8 cellular contexts compared by ENCODE assay signal in genomic region chr3:11514191-11514770, GRCh38.
DNase-seq lines count a peak whose midpoint lies in the region; ATAC-seq and TF ChIP-seq lines count a peak whose summit lies in the region.

No MANE protein-coding gene starts in this region.

- H3K9me3 ChIP-seq in right cardiac atrium (ENCODE audit: control insufficient read depth, low read length) (no peaks in the 10 kb centered on the region), stomach (no peaks in the 10 kb centered on the region)

- H3K9me3 Mint-ChIP-seq in HFFc6, result no peaks in the 10 kb centered on the region
- no peaks in the 10 kb centered on the region for H3K9me3 Mint-ChIP-seq in activated T-cell treated with anti-CD3 and anti-CD28 coated beads, Interleukin-2, amount 50 U/mL, for 4 hours

- no peak for TF ChIP-seq CTCF in HFFc6 (IDR thresholded peaks at IDR 0.05)
- TF ChIP-seq CTCF in VCaP (conservative IDR thresholded peaks at IDR 0.05), result no peak
- no peak for TF ChIP-seq CTCF in stomach (IDR thresholded peaks at IDR 0.05)

- H3K27me3 ChIP-seq in right cardiac atrium (ENCODE audit: control insufficient read depth, insufficient read depth) (no peaks in the 10 kb centered on the region), stomach (no peaks in the 10 kb centered on the region)

- H3K4me3 Mint-ChIP-seq in HFFc6, result peak overlapping the region; percentile 56
- no peak overlapping the region for H3K4me3 Mint-ChIP-seq in activated T-cell treated with anti-CD3 and anti-CD28 coated beads, Interleukin-2, amount 50 U/mL, for 4 hours

- peaks cover 58% of the 10 kb centered on the region for H3K4me1 Mint-ChIP-seq in HFFc6 (ENCODE audit: low read depth)
- peaks cover 2% of the 10 kb centered on the region for H3K4me1 Mint-ChIP-seq in activated T-cell treated with anti-CD3 and anti-CD28 coated beads, Interleukin-2, amount 50 U/mL, for 4 hours (ENCODE audit: low read depth)

- WGBS in right cardiac atrium, result 21% methylated on average over 6 of the region's 6 CpGs
- WGBS in stomach, 5 donors, result 11 to 28% (median 17%) methylated on average over 6 of the region's 6 CpGs

- ATAC-seq in right cardiac atrium (peak; percentile 91 to 96), GM19035 (IDR thresholded peaks at IDR 0.05; ENCODE audit: unreplicated experiment) (no peak), HG03442 (IDR thresholded peaks at IDR 0.05; ENCODE audit: unreplicated experiment) (no peak)
- ATAC-seq in activated T-cell treated with anti-CD3 and anti-CD28 coated beads, Interleukin-2, amount 50 U/mL, for 4 hours, result no peak

- H3K36me3 ChIP-seq in stomach, result no peaks in the 10 kb centered on the region

- intact Hi-C loops in right cardiac atrium (cut with DNase I) (no loop called here), stomach (cut with DNase I; ENCODE audit: low total_unique reads) (no loop called here)

- TF ChIP-seq POLR2A in stomach (IDR thresholded peaks at IDR 0.05), result no peak

- H3K27me3 Mint-ChIP-seq in HFFc6 (ENCODE audit: insufficient read depth), result no peaks in the 10 kb centered on the region; the same call in none of the 2 replicates
- H3K27me3 Mint-ChIP-seq in activated T-cell treated with anti-CD3 and anti-CD28 coated beads, Interleukin-2, amount 50 U/mL, for 4 hours (ENCODE audit: low read depth), result no peaks in the 10 kb centered on the region

- peaks cover 12% of the 10 kb centered on the region for H3K36me3 Mint-ChIP-seq in HFFc6 (ENCODE audit: low read depth)
- H3K36me3 Mint-ChIP-seq in activated T-cell treated with anti-CD3 and anti-CD28 coated beads, Interleukin-2, amount 50 U/mL, for 4 hours (ENCODE audit: insufficient read depth), result peaks cover 13% of the 10 kb centered on the region

- TF ChIP-seq EP300 in stomach (IDR thresholded peaks at IDR 0.05), result no peak

- H3K4me1 ChIP-seq in right cardiac atrium (ENCODE audit: control insufficient read depth, insufficient read depth, low read length), result peaks cover 18% of the 10 kb centered on the region
- peaks cover 27 to 44% (median 36%) of the 10 kb centered on the region in 4 donors for H3K4me1 ChIP-seq in stomach

- H3K27ac Mint-ChIP-seq in HFFc6, result peak overlapping the region; percentile 79

- H3K27ac ChIP-seq in VCaP (peak overlapping the region; percentile 35; the same call in 1 of the 2 replicates), right cardiac atrium (ENCODE audit: low read length) (peak overlapping the region; percentile 44), stomach (peak overlapping the region; percentile 61 to 84 (median 73))

- DNase-seq in HFFc6, result peak; percentile 84
- DNase-seq in right cardiac atrium, result peak in 2 of 3 donors; percentile 68 to 70
- DNase-seq in stomach, result peak; percentile 48
- DNase-seq in iPS-NIHi11 (ENCODE audit: low spot score), result no peak
- DNase-seq in activated T-cell treated with anti-CD3 and anti-CD28 coated beads, Interleukin-2, amount 50 U/mL, for 4 hours, result no peak

- no peak overlapping the region for H3K4me3 ChIP-seq in right cardiac atrium (ENCODE audit: low read length)
- no peak overlapping the region for H3K4me3 ChIP-seq in stomach

Comparison
In these comparisons a context has a peak if more than half of its experiments do, and no peak if none do; other contexts are left out.
1. DNase-seq: peak in HFFc6 (single experiment), right cardiac atrium (2 of 3) and stomach (single experiment); none in iPS-NIHi11 (single experiment) and activated T-cell treated with anti-CD3 and anti-CD28 coated beads, Interleukin-2, amount 50 U/mL, for 4 hours (single experiment).
2. ATAC-seq: peak in right cardiac atrium (2 of 2); none in GM19035 (single experiment), HG03442 (single experiment) and activated T-cell treated with anti-CD3 and anti-CD28 coated beads, Interleukin-2, amount 50 U/mL, for 4 hours (0 of 2).
3. Peak in every context shown above with its lines, with median percentiles within 50 percentile points of each other: H3K27ac ChIP-seq.